ENCODE assay signal across 7 cellular contexts in genomic region chr11:78039919-78040671, GRCh38. TPM values are rescaled to one million over a fixed set of nuclear protein-coding genes. Genes with fewer than 3 reads are reported as not detected.
A peak's percentile ranks its signal among the peaks of the same experiment; 100 is the strongest.
DNase-seq lines count a peak whose midpoint lies in the region; ATAC-seq and TF ChIP-seq lines count a peak whose summit lies in the region.

No MANE protein-coding gene starts in this region.

- no peaks in the 10 kb centered on the region for H3K27me3 ChIP-seq in foreskin keratinocyte
- H3K27me3 ChIP-seq in ovary: no peaks in the 10 kb centered on the region

- H3K4me3 ChIP-seq in ovary: no peak overlapping the region

- DNase-seq in EL (peak; percentile 95), NCI-H1105 (lab: John Stamatoyannopoulos, UW) (peak; percentile 79), foreskin keratinocyte (peak; percentile 40 to 75), ovary (peak; percentile 65 to 82 (median 80)), OCI-M2 (lab: John Stamatoyannopoulos, UW; ENCODE audit: unreplicated experiment) (no peak)
- peak; percentile 22 for DNase-seq in activated CD4-positive, alpha-beta memory T cell treated with anti-CD3 and anti-CD28 coated beads, Interleukin-2, amount 10 ng/mL, durations not matched to agents 7 days and 5 days

- TF ChIP-seq POLR2A in ovary (IDR thresholded peaks at IDR 0.05): no peak

- H3K27ac Mint-ChIP-seq in activated CD4-positive, alpha-beta memory T cell treated with anti-CD3 and anti-CD28 coated beads, Interleukin-2, amount 10 ng/mL, durations not matched to agents 7 days and 5 days: peak overlapping the region; percentile 67

- CTCF ChIA-PET in activated CD4-positive, alpha-beta memory T cell treated with anti-CD3 and anti-CD28 coated beads, Interleukin-2, amount 10 ng/mL, durations not matched to agents 7 days and 5 days (lab: Charles Lee): interaction anchor here (0.7 to 1.5 kb wide), 2 partner anchors 12 to 45 kb away, joined by 3 read pairs; no protein-coding TSS in a partner anchor

- peak overlapping the region; percentile 94 for H3K27ac ChIP-seq in foreskin keratinocyte
- H3K27ac ChIP-seq in ovary: peak overlapping the region in 1 of 2 donors; percentile 40

- peaks cover 4% of the 10 kb centered on the region for H3K27me3 Mint-ChIP-seq in activated CD4-positive, alpha-beta memory T cell treated with anti-CD3 and anti-CD28 coated beads, Interleukin-2, amount 10 ng/mL, durations not matched to agents 7 days and 5 days

- H3K36me3 ChIP-seq in ovary: no peaks in the 10 kb centered on the region

- no peaks in the 10 kb centered on the region for H3K9me3 ChIP-seq in ovary

- intact Hi-C loops in ovary (cut with DNase I): no loop called here

- H3K36me3 Mint-ChIP-seq in activated CD4-positive, alpha-beta memory T cell treated with anti-CD3 and anti-CD28 coated beads, Interleukin-2, amount 10 ng/mL, durations not matched to agents 7 days and 5 days (ENCODE audit: low read depth): no peaks in the 10 kb centered on the region

- TF ChIP-seq EP300 in ovary (IDR thresholded peaks at IDR 0.05): no peak

- peak overlapping the region; percentile 33 for H3K4me3 Mint-ChIP-seq in activated CD4-positive, alpha-beta memory T cell treated with anti-CD3 and anti-CD28 coated beads, Interleukin-2, amount 10 ng/mL, durations not matched to agents 7 days and 5 days

- POLR2A ChIA-PET in activated CD4-positive, alpha-beta memory T cell treated with anti-CD3 and anti-CD28 coated beads, Interleukin-2, amount 10 ng/mL, durations not matched to agents 7 days and 5 days (lab: Charles Lee): interaction anchor here (1.2 kb wide), 1 partner anchor 38 kb away, joined by 4 read pairs; no protein-coding TSS in a partner anchor

- H3K4me1 ChIP-seq in foreskin keratinocyte (peaks cover 20% of the 10 kb centered on the region), ovary (ENCODE audit: insufficient read depth) (peaks cover 6% of the 10 kb centered on the region)

- TF ChIP-seq CTCF in foreskin keratinocyte (conservative IDR thresholded peaks at IDR 0.05) (no peak), ovary (IDR thresholded peaks at IDR 0.05) (no peak)

- WGBS in ovary, 3 donors: 16 to 19% (median 18%) methylated on average over 7 of the region's 7 CpGs

- ATAC-seq in GM21619 (IDR thresholded peaks at IDR 0.05; ENCODE audit: unreplicated experiment): peak; percentile 80
- ATAC-seq in foreskin keratinocyte: peak; percentile 65

- peaks cover 18% of the 10 kb centered on the region for H3K4me1 Mint-ChIP-seq in activated CD4-positive, alpha-beta memory T cell treated with anti-CD3 and anti-CD28 coated beads, Interleukin-2, amount 10 ng/mL, durations not matched to agents 7 days and 5 days

- no peaks in the 10 kb centered on the region for H3K9me3 Mint-ChIP-seq in activated CD4-positive, alpha-beta memory T cell treated with anti-CD3 and anti-CD28 coated beads, Interleukin-2, amount 10 ng/mL, durations not matched to agents 7 days and 5 days

RNA-seq across cellular contexts. Expression of gene KCTD14, which starts 17.0 kb away (rescaled TPM):
- total RNA-seq in activated CD4-positive, alpha-beta memory T cell treated with anti-CD3 and anti-CD28 coated beads, Interleukin-2, amount 10 ng/mL, durations not matched to agents 7 days and 5 days: under 1 TPM; 0.15 to 0.45 TPM
- total RNA-seq in foreskin keratinocyte: 11.2 and 12.8 TPM in 2 replicates
- 10.5 and 12.7 TPM in 2 replicates for polyA plus RNA-seq in foreskin keratinocyte
- total RNA-seq in ovary: 1 to 10 TPM in 4 of 7 donors, under 1 TPM in 3; 0.24 to 5.2 (median 1.5) TPM
- 1 to 10 TPM in 1 of 2 donors, under 1 TPM in 1; 0.73 to 2.7 TPM for polyA plus RNA-seq in ovary

RNA-seq across cellular contexts. Expression of gene THRSP, which starts 23.6 kb away (rescaled TPM):
- not detected for total RNA-seq in activated CD4-positive, alpha-beta memory T cell treated with anti-CD3 and anti-CD28 coated beads, Interleukin-2, amount 10 ng/mL, durations not matched to agents 7 days and 5 days
- total RNA-seq in foreskin keratinocyte: not detected in 2 replicates
- not detected in 2 replicates for polyA plus RNA-seq in foreskin keratinocyte
- total RNA-seq in ovary: under 1 TPM in 2 of 7 donors, not detected in 5; 0.18 to 0.40 TPM
- 1 to 10 TPM in 1 of 2 donors, not detected in 1; 1.1 TPM for polyA plus RNA-seq in ovary

RNA-seq across cellular contexts. Expression of gene NDUFC2, which starts 39.6 kb away (rescaled TPM):
- total RNA-seq in activated CD4-positive, alpha-beta memory T cell treated with anti-CD3 and anti-CD28 coated beads, Interleukin-2, amount 10 ng/mL, durations not matched to agents 7 days and 5 days: 100 to 1,000 TPM; 204 to 210 TPM
- total RNA-seq in foreskin keratinocyte: 232 TPM in 2 replicates
- 308 and 316 TPM in 2 replicates for polyA plus RNA-seq in foreskin keratinocyte
- 100 to 1,000 TPM in 6 of 7 donors, 10 to 100 TPM in 1; 59.0 to 158 (median 127) TPM for total RNA-seq in ovary
- 100 to 1,000 TPM in 1 of 2 donors, 10 to 100 TPM in 1; 77.2 to 154 TPM for polyA plus RNA-seq in ovary

RNA-seq across cellular contexts. Expression of gene INTS4, which starts 45.6 kb away (rescaled TPM):
- total RNA-seq in activated CD4-positive, alpha-beta memory T cell treated with anti-CD3 and anti-CD28 coated beads, Interleukin-2, amount 10 ng/mL, durations not matched to agents 7 days and 5 days: 10 to 100 TPM; 51.2 to 52.0 TPM
- total RNA-seq in foreskin keratinocyte (24.4 and 24.9 TPM in 2 replicates), ovary (10 to 100 TPM; 26.2 to 37.7 (median 30.5) TPM)
- polyA plus RNA-seq in foreskin keratinocyte (18.7 and 20.2 TPM in 2 replicates), ovary (10 to 100 TPM; 15.7 to 28.7 TPM)
